In the genomic region with DNA sequence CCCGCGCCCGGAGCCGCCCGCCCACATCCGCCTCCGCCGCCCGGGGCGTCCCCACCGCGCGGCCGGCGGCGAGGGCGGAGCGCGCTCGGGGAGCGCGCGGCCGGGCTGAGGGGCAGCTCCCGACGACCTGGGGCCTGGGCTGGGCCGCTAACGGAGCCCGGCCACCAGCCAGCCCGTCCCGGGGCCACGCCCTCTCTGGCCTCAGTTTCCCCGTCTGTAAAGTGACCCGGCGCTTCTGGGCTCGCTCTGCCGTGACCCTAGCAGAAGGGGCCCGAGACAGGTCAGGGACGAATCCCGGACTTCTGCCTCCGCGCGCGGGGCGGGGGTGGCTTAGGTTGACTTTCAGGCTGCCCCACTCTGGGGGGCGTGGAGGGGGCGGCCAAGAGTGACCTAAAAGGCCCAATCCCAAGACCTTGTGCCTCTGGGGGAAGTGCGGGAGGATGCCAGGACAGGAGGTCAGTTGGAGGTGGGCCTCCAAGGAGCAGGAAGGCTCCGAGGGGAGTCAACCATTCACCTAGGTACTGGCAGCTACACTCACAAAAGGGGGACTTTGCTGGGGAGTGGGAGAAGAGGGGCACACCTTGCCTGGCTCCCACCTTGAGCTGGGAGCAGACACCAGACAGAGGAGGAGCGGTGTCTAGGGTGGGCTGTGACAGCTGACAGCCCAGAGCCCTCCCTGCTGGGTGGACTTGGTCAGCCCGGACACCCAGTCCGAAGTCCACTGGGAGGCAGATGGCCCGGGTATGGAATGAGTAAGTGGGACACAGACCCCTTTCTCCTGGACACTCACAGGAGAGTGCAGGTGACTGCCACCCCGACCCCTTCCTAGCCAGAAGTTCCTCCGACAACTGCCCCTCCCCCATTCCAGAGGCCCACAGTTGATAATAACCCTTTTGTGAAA, we compare ENCODE assay signal across 8 cellular contexts. TPM values are rescaled to one million over a fixed set of nuclear protein-coding genes. Genes with fewer than 3 reads are reported as not detected.
DNase-seq lines count a peak whose midpoint lies in the region; ATAC-seq lines count a peak whose summit lies in the region.

No MANE protein-coding gene starts in this region.

- POLR2A ChIA-PET in activated CD4-positive, alpha-beta T cell treated with anti-CD3 and anti-CD28 coated beads, Interleukin-2, amount 10 ng/mL, durations not matched to agents 7 days and 5 days (lab: Charles Lee) = no interaction called here

- H3K4me1 Mint-ChIP-seq in activated CD4-positive, alpha-beta T cell treated with anti-CD3 and anti-CD28 coated beads, Interleukin-2, amount 10 ng/mL, durations not matched to agents 7 days and 5 days = peaks cover 53% of the 10 kb centered on the region
- H3K4me1 Mint-ChIP-seq in memory B cell = peaks cover 48% of the 10 kb centered on the region

- CTCF ChIA-PET in activated CD4-positive, alpha-beta T cell treated with anti-CD3 and anti-CD28 coated beads, Interleukin-2, amount 10 ng/mL, durations not matched to agents 7 days and 5 days (lab: Charles Lee) = interaction anchor here (1.0 kb wide), 1 partner anchor 140 kb away, joined by 3 read pairs; no protein-coding TSS in a partner anchor

- H3K4me1 ChIP-seq in HUES64 (ENCODE audit: insufficient read depth, low read length) (peaks cover 31% of the 10 kb centered on the region), ectodermal cell (ENCODE audit: control insufficient read depth, insufficient read depth, low read length) (peaks cover 36% of the 10 kb centered on the region)

- peak overlapping the region; percentile 31; the same call in 1 of the 2 replicates for H3K9ac ChIP-seq in HUES64 (ENCODE audit: low read depth, low read length)

- H3K4me3 ChIP-seq in HUES64 (ENCODE audit: low read length) (peak overlapping the region; percentile 58), ectodermal cell (ENCODE audit: insufficient read depth, low read depth, low read length) (peak overlapping the region; percentile 37)

- H3K27ac ChIP-seq in HUES64 (ENCODE audit: low read depth, low read length) (no peak overlapping the region), ectodermal cell (ENCODE audit: insufficient read depth, low read depth, low read length, poor library complexity, severe bottlenecking) (no peak overlapping the region)

- H3K27ac Mint-ChIP-seq in activated CD4-positive, alpha-beta T cell treated with anti-CD3 and anti-CD28 coated beads, Interleukin-2, amount 10 ng/mL, durations not matched to agents 7 days and 5 days = peak overlapping the region; percentile 80
- peak overlapping the region; percentile 75 for H3K27ac Mint-ChIP-seq in memory B cell

- H3K9me3 ChIP-seq in HUES64 (ENCODE audit: insufficient read depth, low read depth, low read length) (no peaks in the 10 kb centered on the region), ectodermal cell (ENCODE audit: control insufficient read depth, low read length) (no peaks in the 10 kb centered on the region)

- peaks cover 14% of the 10 kb centered on the region for H3K36me3 ChIP-seq in HUES64 (ENCODE audit: insufficient read depth, low read length)
- H3K36me3 ChIP-seq in ectodermal cell (ENCODE audit: control insufficient read depth, insufficient read depth, low read length) = no peaks in the 10 kb centered on the region

- H3K4me3 Mint-ChIP-seq in activated CD4-positive, alpha-beta T cell treated with anti-CD3 and anti-CD28 coated beads, Interleukin-2, amount 10 ng/mL, durations not matched to agents 7 days and 5 days = peak overlapping the region; percentile 70
- H3K4me3 Mint-ChIP-seq in memory B cell = peak overlapping the region; percentile 72

- peaks cover 6% of the 10 kb centered on the region for H3K27me3 Mint-ChIP-seq in activated CD4-positive, alpha-beta T cell treated with anti-CD3 and anti-CD28 coated beads, Interleukin-2, amount 10 ng/mL, durations not matched to agents 7 days and 5 days
- H3K27me3 Mint-ChIP-seq in memory B cell = no peaks in the 10 kb centered on the region

- no peaks in the 10 kb centered on the region for H3K9me3 Mint-ChIP-seq in activated CD4-positive, alpha-beta T cell treated with anti-CD3 and anti-CD28 coated beads, Interleukin-2, amount 10 ng/mL, durations not matched to agents 7 days and 5 days
- no peaks in the 10 kb centered on the region for H3K9me3 Mint-ChIP-seq in memory B cell

- 8% methylated on average over 54 of the region's 55 CpGs for WGBS in HUES64
- 8 to 10% methylated on average over 55 of the region's 55 CpGs for WGBS in ectodermal cell, 2 experiments

- ATAC-seq in memory B cell (ENCODE audit: low read depth) = peak; percentile 60
- no peak for ATAC-seq in GM21576 (IDR thresholded peaks at IDR 0.05; ENCODE audit: unreplicated experiment)

- H3K27me3 ChIP-seq in HUES64 (ENCODE audit: insufficient read depth, low read length) (peaks cover 50% of the 10 kb centered on the region), ectodermal cell (ENCODE audit: control insufficient read depth, insufficient read depth, low read length, poor library complexity, severe bottlenecking) (peaks cover 50% of the 10 kb centered on the region)

- H3K36me3 Mint-ChIP-seq in activated CD4-positive, alpha-beta T cell treated with anti-CD3 and anti-CD28 coated beads, Interleukin-2, amount 10 ng/mL, durations not matched to agents 7 days and 5 days (ENCODE audit: low read depth) = peaks cover 4% of the 10 kb centered on the region
- peaks cover 6% of the 10 kb centered on the region for H3K36me3 Mint-ChIP-seq in memory B cell

- DNase-seq in NCI-H2107 (lab: John Stamatoyannopoulos, UW) (peak; percentile 41), NCI-H2107 treated with DMSO at 0.1 percent for 48 hours (lab: John Stamatoyannopoulos, UW; ENCODE audit: unreplicated experiment) (no peak), memory B cell (ENCODE audit: low spot score in 2 of 2) (peak in 1 of 2 donors; percentile 40)
- peak; percentile 55 for DNase-seq in activated CD4-positive, alpha-beta T cell treated with anti-CD3 and anti-CD28 coated beads, Interleukin-2, amount 10 ng/mL, durations not matched to agents 7 days and 5 days
- peak; percentile 28 to 55 (median 44) for DNase-seq in stimulated activated naive CD4-positive, alpha-beta T cell (lab: John Stamatoyannopoulos, UW)

RNA-seq across cellular contexts. Expression of a gene that starts 0.5 kb away (rescaled TPM):
- 42.6 TPM for polyA plus RNA-seq in HUES64 (2013, experiment 1 of 2)
- polyA plus RNA-seq in HUES64 (2013, experiment 2 of 2) = 50.8 TPM
- total RNA-seq in activated CD4-positive, alpha-beta T cell treated with anti-CD3 and anti-CD28 coated beads, Interleukin-2, amount 10 ng/mL, durations not matched to agents 7 days and 5 days = 100 to 1,000 TPM; 159 to 166 TPM
- polyA plus RNA-seq in ectodermal cell (2013, experiment 1 of 4) = 85.5 TPM
- polyA plus RNA-seq in ectodermal cell (2013, experiment 2 of 4) = 81.3 TPM
- polyA plus RNA-seq in ectodermal cell (2013, experiment 3 of 4) = 59.4 TPM
- polyA plus RNA-seq in ectodermal cell (2013, experiment 4 of 4) = 66.3 TPM

RNA-seq across cellular contexts. Expression of a gene that starts 4.9 kb away (rescaled TPM):
- 1.9 TPM for polyA plus RNA-seq in HUES64 (2013, experiment 1 of 2)
- 2.3 TPM for polyA plus RNA-seq in HUES64 (2013, experiment 2 of 2)
- total RNA-seq in activated CD4-positive, alpha-beta T cell treated with anti-CD3 and anti-CD28 coated beads, Interleukin-2, amount 10 ng/mL, durations not matched to agents 7 days and 5 days = 1 to 10 TPM; 4.5 to 5.8 TPM
- polyA plus RNA-seq in ectodermal cell (2013, experiment 1 of 4) = 0.87 TPM
- 1.2 TPM for polyA plus RNA-seq in ectodermal cell (2013, experiment 2 of 4)
- 1.2 TPM for polyA plus RNA-seq in ectodermal cell (2013, experiment 3 of 4)
- 0.93 TPM for polyA plus RNA-seq in ectodermal cell (2013, experiment 4 of 4)

RNA-seq across cellular contexts. Expression of a gene that starts 43.1 kb away (rescaled TPM):
- 136 TPM for polyA plus RNA-seq in HUES64 (2013, experiment 1 of 2)
- polyA plus RNA-seq in HUES64 (2013, experiment 2 of 2) = 121 TPM
- total RNA-seq in activated CD4-positive, alpha-beta T cell treated with anti-CD3 and anti-CD28 coated beads, Interleukin-2, amount 10 ng/mL, durations not matched to agents 7 days and 5 days = 100 to 1,000 TPM in 1 of 2 experiments, 10 to 100 TPM in 1; 84.7 to 135 TPM
- polyA plus RNA-seq in ectodermal cell (2013, experiment 1 of 4) = 94.0 TPM
- 94.2 TPM for polyA plus RNA-seq in ectodermal cell (2013, experiment 2 of 4)
- 110 TPM for polyA plus RNA-seq in ectodermal cell (2013, experiment 3 of 4)
- polyA plus RNA-seq in ectodermal cell (2013, experiment 4 of 4) = 109 TPM
